Comparison of ENCODE assay signal across 12 cellular contexts in the genomic region with DNA sequence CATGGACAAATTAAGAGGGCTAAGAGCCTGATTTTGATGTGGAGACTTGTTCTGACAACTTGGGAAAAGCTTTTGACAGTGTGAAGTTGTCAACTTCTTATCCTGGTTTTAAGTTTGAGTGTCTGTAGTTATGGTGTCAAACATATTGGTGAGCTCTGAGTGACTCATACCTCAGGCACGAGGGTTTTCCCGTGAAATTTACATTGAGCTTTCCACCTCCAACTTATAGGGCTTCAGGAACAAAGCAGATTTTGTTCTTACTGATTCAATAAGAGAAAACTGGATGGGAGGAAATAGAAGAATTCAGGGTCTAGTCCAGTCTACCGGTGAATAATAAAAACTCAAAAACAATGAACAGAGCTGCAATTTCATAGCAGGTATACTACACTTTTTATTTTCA. TPM values are rescaled to one million over a fixed set of nuclear protein-coding genes. Genes with fewer than 3 reads are reported as not detected.
DNase-seq lines count a peak whose midpoint lies in the region; ATAC-seq, FAIRE-seq and TF ChIP-seq lines count a peak whose summit lies in the region.
"Not testable (repeated sequence)": the region's sequence is repeated elsewhere in the genome, so short reads cannot be mapped to it uniquely, and the experiment has no call there.
"Had no signal": no experiment of that assay in that cellular context is flagged by ENCODE, and none has a peak within 500 bp of the region (broad histone marks: within the 10 kb centered on the region; RNA-seq: fewer than 3 reads in every experiment).

No MANE protein-coding gene starts in this region.

- not testable (repeated sequence) for H3K23ac ChIP-seq in IMR-90 (ENCODE audit: low read depth, low read length)

- H3K36me3 ChIP-seq in IMR-90 (ENCODE audit: control insufficient read depth, insufficient read depth, low read length); PC-3 (ENCODE audit: low read depth, low read length); mammary epithelial cell (ENCODE audit: insufficient read depth, low read length): not testable (repeated sequence)

- not testable (repeated sequence) for H4K91ac ChIP-seq in IMR-90 (ENCODE audit: insufficient read depth, low read depth, low read length)

- 0 out of 3 replicates have a peak overlapping the region, but pooled peaks have one; percentile 40 for H2BK15ac ChIP-seq in IMR-90 (ENCODE audit: low read depth, low read length)

- not testable (repeated sequence) for H2AFZ ChIP-seq in IMR-90 (replicated peaks; ENCODE audit: low read length, poor library complexity); PC-3 (ENCODE audit: low read length); mammary epithelial cell (ENCODE audit: low read depth, low read length)

- not testable (repeated sequence) for H3K14ac ChIP-seq in IMR-90 (replicated peaks; ENCODE audit: low read depth, low read length)

- DNase-seq in A172 (ENCODE audit: low spot score), result peak; percentile 49
- DNase-seq in EH (ENCODE audit: low read depth), result peak; percentile 36
- not testable (repeated sequence) for DNase-seq in H54 (ENCODE audit: insufficient read length, low spot score)
- DNase-seq in IMR-90, result peak; percentile 20
- peak; percentile 68 for DNase-seq in PC-3
- DNase-seq in SW480 (ENCODE audit: low spot score), result peak; percentile 58
- DNase-seq in mammary epithelial cell, result peak; percentile 66
- peak; percentile 6 for DNase-seq in fibroblast of villous mesenchyme (ENCODE audit: low read depth)

- not testable (repeated sequence) for H3K4me3 ChIP-seq in IMR-90 (ENCODE audit: insufficient read depth, low read depth, low read length); PC-3 (ENCODE audit: low read length); mammary epithelial cell (replicated peaks in 1 of 3; ENCODE audit: insufficient read depth in 1 of 3, low read depth in 2 of 3, low read length in 3 of 3); fibroblast of villous mesenchyme (ENCODE audit: low read depth, low read length)

- not testable (repeated sequence) for H3K27ac ChIP-seq in IMR-90 (ENCODE audit: insufficient read depth, low read length); PC-3 (ENCODE audit: low read length); mammary epithelial cell (ENCODE audit: insufficient read depth, low read depth, low read length)

- dilution Hi-C loops in IMR-90 (cut with HindIII; ENCODE audit: low sequenced_read_pairs, unreplicated experiment); mammary epithelial cell (cut with HindIII; ENCODE audit: low sequenced_read_pairs): not testable (repeated sequence)

- H3K79me1 ChIP-seq in IMR-90 (ENCODE audit: low read depth in 1 of 2, low read length in 2 of 2), result not testable (repeated sequence)

- not testable (repeated sequence) for H2AK9ac ChIP-seq in IMR-90 (replicated peaks; ENCODE audit: low read depth, low read length, poor library complexity)

- BruUV-seq in IMR-90 (replicated peaks; lab: Mats Ljungman, UMichigan); PC-3 (replicated peaks; lab: Mats Ljungman, UMichigan); mammary epithelial cell (replicated peaks; lab: Mats Ljungman, UMichigan): not testable (repeated sequence)

- not testable (repeated sequence) for H3K9me1 ChIP-seq in IMR-90 (ENCODE audit: insufficient read depth, low read length)

- H3K9ac ChIP-seq in IMR-90 (ENCODE audit: low read depth, low read length); PC-3 (ENCODE audit: low read length); mammary epithelial cell (ENCODE audit: insufficient read depth, low read length): not testable (repeated sequence)

- not testable (repeated sequence) for H4K8ac ChIP-seq in IMR-90 (ENCODE audit: low read depth in 2 of 2, low read length in 2 of 2)

- H2AK5ac ChIP-seq in IMR-90 (ENCODE audit: low read depth, low read length), result not testable (repeated sequence)

- CTCF ChIA-PET in IMR-90 (lab: Yijun Ruan, JAX); PC-3 (lab: Charles Lee); mammary epithelial cell (lab: Charles Lee; ENCODE audit: low non-redundant PET): not testable (repeated sequence)

- not testable (repeated sequence) for H3K4ac ChIP-seq in IMR-90 (ENCODE audit: low read depth, low read length)

- no CpG with 5 or more reads among the region's 3 CpGs for WGBS in IMR-90 (ENCODE audit: extremely low coverage in 2 of 2, insufficient read length in 1 of 2), 2 experiments
- WGBS in mammary epithelial cell (ENCODE audit: low coverage, missing lambda C conversion rate), result 15% methylated on average over 3 of the region's 3 CpGs

- not testable (repeated sequence) for H3K18ac ChIP-seq in IMR-90 (ENCODE audit: low read depth, low read length)

- not testable (repeated sequence) for H3K4me2 ChIP-seq in IMR-90 (ENCODE audit: low read depth, low read length); PC-3 (ENCODE audit: low read length); mammary epithelial cell (ENCODE audit: insufficient read depth, low read depth, low read length)

- ATAC-seq in IMR-90 (ENCODE audit: low read depth); PC-3: not testable (repeated sequence)

- not testable (repeated sequence) for H3K27me3 ChIP-seq in IMR-90 (ENCODE audit: control insufficient read depth, insufficient read depth, low read length); PC-3 (ENCODE audit: low read length); mammary epithelial cell (ENCODE audit: insufficient read depth, low read length)

- intact Hi-C loops in IMR-90 (cut with micrococcal nuclease); PC-3 (cut with micrococcal nuclease); mammary epithelial cell (cut with micrococcal nuclease): not testable (repeated sequence)

- H4K5ac ChIP-seq in IMR-90 (ENCODE audit: low read depth, low read length), result not testable (repeated sequence)

- not testable (repeated sequence) for TF ChIP-seq POLR2A in H54 (IDR thresholded peaks at IDR 0.05; ENCODE audit: low read depth, low read length); IMR-90 (IDR thresholded peaks at IDR 0.05; ENCODE audit: low read depth, low read length)

- POLR2A ChIA-PET in IMR-90 (lab: Charles Lee; ENCODE audit: unreplicated experiment); PC-3 (lab: Charles Lee; ENCODE audit: unreplicated experiment): not testable (repeated sequence)

- peak; percentile 98 for FAIRE-seq in H54 (lab: Jason Lieb, UNC)

- not testable (repeated sequence) for H4K20me1 ChIP-seq in IMR-90 (ENCODE audit: insufficient read depth, low read length); PC-3 (ENCODE audit: low read length); mammary epithelial cell (ENCODE audit: insufficient read depth, low read length)

- not testable (repeated sequence) for TF ChIP-seq CTCF in IMR-90 (conservative IDR thresholded peaks at IDR 0.05; ENCODE audit: low read depth, low read length); PC-3 (conservative IDR thresholded peaks at IDR 0.05; ENCODE audit: low read depth, low read length); mammary epithelial cell (conservative IDR thresholded peaks at IDR 0.05 in 1 of 2, IDR thresholded peaks at IDR 0.05 in 1 of 2; ENCODE audit: extremely low read depth in 1 of 2, insufficient read depth in 1 of 2, low read depth in 1 of 2, low read length in 2 of 2); fibroblast of villous mesenchyme (IDR thresholded peaks at IDR 0.05; ENCODE audit: insufficient read depth, low read depth, low read length)

- H2BK5ac ChIP-seq in IMR-90 (ENCODE audit: low read depth, low read length, poor library complexity, severe bottlenecking), result not testable (repeated sequence)

- peak overlapping the region; percentile 32; the same call in 1 of the 2 replicates for H2BK120ac ChIP-seq in IMR-90 (ENCODE audit: low read depth, low read length)

- not testable (repeated sequence) for H3F3A ChIP-seq in PC-3 (ENCODE audit: low read length, unreplicated experiment)

- H3K4me1 ChIP-seq in IMR-90 (ENCODE audit: control insufficient read depth, insufficient read depth, low read length); PC-3 (ENCODE audit: insufficient read depth, low read length); mammary epithelial cell (ENCODE audit: insufficient read depth, low read length): not testable (repeated sequence)

- H3K9me2 ChIP-seq in PC-3 (replicated peaks; ENCODE audit: low read length), result not testable (repeated sequence)

- peak overlapping the region; percentile 45; the same call in 1 of the 2 replicates for H2BK20ac ChIP-seq in IMR-90 (ENCODE audit: low read depth, low read length)

- TF ChIP-seq RAD21 in IMR-90 (IDR thresholded peaks at IDR 0.05; ENCODE audit: low read length), result not testable (repeated sequence)

- H3K79me2 ChIP-seq in PC-3 (ENCODE audit: low read length); mammary epithelial cell (ENCODE audit: insufficient read depth, low read length): not testable (repeated sequence)

- H3K56ac ChIP-seq in IMR-90 (ENCODE audit: extremely low read depth, insufficient read depth, low read length), result not testable (repeated sequence)

- in situ Hi-C loops in IMR-90 (cut with MboI; ENCODE audit: low sequenced_read_pairs); mammary epithelial cell (cut with MboI; ENCODE audit: low sequenced_read_pairs in 2 of 2): not testable (repeated sequence)

- H3K9me3 ChIP-seq in IMR-90 (ENCODE audit: control insufficient read depth, insufficient read depth, low read length); PC-3 (ENCODE audit: low read length); mammary epithelial cell (replicated peaks; ENCODE audit: insufficient read depth, low read length): not testable (repeated sequence)

RNA-seq across cellular contexts. Expression of gene PSG4, which starts 30.2 kb away (rescaled TPM):
- 75.6 and 84.3 TPM in 2 replicates for total RNA-seq in A172 (2014; rRNA removed; shearing (Covaris generic))
- total RNA-seq in IMR-90 (2012; rRNA removed) (87.5 and 106 TPM in 2 replicates), PC-3 (2014; rRNA removed) (not detected in 2 replicates), mammary epithelial cell (10 to 100 TPM in 1 of 2 donors, not detected in 1; 43.8 TPM), fibroblast of villous mesenchyme (1.9 and 121 TPM in 2 replicates)
- polyA plus RNA-seq in IMR-90 (2012; rRNA removed) (211 and 223 TPM in 2 replicates), mammary epithelial cell (5.6 TPM)
- polyA plus RNA-seq in IMR-90 (2012; cell fraction: cytosol; rRNA removed), result 52.5 and 63.4 TPM in 2 replicates
- 205 and 688 TPM in 2 replicates for polyA plus RNA-seq in IMR-90 (2012; cell fraction: nucleus; rRNA removed; ENCODE audit: low replicate concordance)
- 17.5 TPM for polyA minus RNA-seq in mammary epithelial cell
- total RNA-seq: CD8-positive, alpha-beta memory T cell; GM12878; H7; HepG2 had no signal
- polyA plus RNA-seq: CD8-positive, alpha-beta memory T cell; GM12878; HepG2 had no signal

RNA-seq across cellular contexts. Expression of gene PSG9, which starts 33.6 kb away (rescaled TPM):
- total RNA-seq in A172 (2014; rRNA removed; shearing (Covaris generic)), result 2.1 and 3.6 TPM in 2 replicates
- total RNA-seq in IMR-90 (2012; rRNA removed) (0.28 and 0.54 TPM in 2 replicates), PC-3 (2014; rRNA removed) (not detected in 2 replicates), mammary epithelial cell (under 1 TPM in 1 of 2 donors, not detected in 1; 0.33 TPM), fibroblast of villous mesenchyme (0.32 and 0.43 TPM in 2 replicates)
- polyA plus RNA-seq in IMR-90 (2012; rRNA removed) (1.1 TPM in 2 replicates), mammary epithelial cell (0.10 TPM)
- polyA plus RNA-seq in IMR-90 (2012; cell fraction: cytosol; rRNA removed), result 0.24 and 0.54 TPM in 2 replicates
- 0.10 and 1.0 TPM in 2 replicates for polyA plus RNA-seq in IMR-90 (2012; cell fraction: nucleus; rRNA removed; ENCODE audit: low replicate concordance)
- not detected for polyA minus RNA-seq in mammary epithelial cell
- total RNA-seq: CD8-positive, alpha-beta memory T cell; GM12878; H7; HepG2 had no signal
- polyA plus RNA-seq: CD8-positive, alpha-beta memory T cell; GM12878 had no signal

RNA-seq across cellular contexts. Expression of gene PSG5, which starts 49.4 kb away (rescaled TPM):
- total RNA-seq in A172 (2014; rRNA removed; shearing (Covaris generic)), result 3.2 and 7.1 TPM in 2 replicates
- total RNA-seq in IMR-90 (2012; rRNA removed) (38.6 and 50.7 TPM in 2 replicates), PC-3 (2014; rRNA removed) (not detected in 2 replicates), mammary epithelial cell (10 to 100 TPM in 1 of 2 donors, under 1 TPM in 1; 0.59 to 10.2 TPM), fibroblast of villous mesenchyme (39.3 and 45.3 TPM in 2 replicates)
- polyA plus RNA-seq in IMR-90 (2012; rRNA removed) (75.9 and 84.8 TPM in 2 replicates), mammary epithelial cell (0.99 TPM)
- polyA plus RNA-seq in IMR-90 (2012; cell fraction: cytosol; rRNA removed), result 24.2 and 25.3 TPM in 2 replicates
- polyA plus RNA-seq in IMR-90 (2012; cell fraction: nucleus; rRNA removed; ENCODE audit: low replicate concordance), result 7.4 and 30.3 TPM in 2 replicates
- not detected for polyA minus RNA-seq in mammary epithelial cell
- total RNA-seq: CD8-positive, alpha-beta memory T cell; GM12878; H7; HepG2 had no signal
- polyA plus RNA-seq: CD8-positive, alpha-beta memory T cell; HepG2 had no signal
